In genomic region chr14:104595116-104595675, GRCh38 we compare ENCODE assay signal across 24 cellular contexts. TPM values are rescaled to one million over a fixed set of nuclear protein-coding genes. Genes with fewer than 3 reads are reported as not detected.
"Had no signal": no experiment of that assay in that cellular context is flagged by ENCODE, and none has a peak within 500 bp of the region (broad histone marks: within the 10 kb centered on the region; RNA-seq: fewer than 3 reads in every experiment).

No MANE protein-coding gene starts in this region.

- ATAC-seq: activated CD4-positive, alpha-beta T cell treated with anti-CD3 and anti-CD28 coated beads for 36 hours; activated T-helper 17 cell treated with anti-CD3 and anti-CD28 coated beads, Interleukin-2, amount 50 U/mL, for 72 hours; K562; PC-3; T-cell had no signal

- H3K27ac ChIP-seq: SK-N-MC, WERI-Rb-1 had no signal

- DNase-seq: activated CD4-positive, alpha-beta memory T cell treated with anti-CD3 and anti-CD28 coated beads, Interleukin-2, amount 10 ng/mL, durations not matched to agents 7 days and 5 days; activated CD4-positive, alpha-beta T cell treated with anti-CD3 and anti-CD28 coated beads for 36 hours; activated CD4-positive, alpha-beta T cell treated with anti-CD3 and anti-CD28 coated beads, Interleukin-2, amount 50 U/mL, for 1 hour; activated gamma-delta T cell; activated naive CD4-positive, alpha-beta T cell treated with anti-CD3 and anti-CD28 coated beads, Interleukin-2, amount 10 ng/mL, durations not matched to agents 7 days and 5 days; activated naive CD8-positive, alpha-beta T cell treated with anti-CD3 and anti-CD28 coated beads for 36 hours; activated T-cell treated with anti-CD3 and anti-CD28 coated beads for 4 hours; activated T-cell treated with anti-CD3 and anti-CD28 coated beads, Interleukin-2, amount 50 U/mL, for 48 hours; MM.1S; NCI-H146; NCI-H1930; NCI-H2107; NCI-H2171 treated with DMSO at 0.1 percent for 48 hours; NCI-H345; NCI-H510A; NCI-H69; PC-3; T-cell had no signal

- H3K4me3 ChIP-seq: K562, SK-N-MC had no signal

RNA-seq across cellular contexts. Expression of gene TMEM179, which starts 9.4 kb away (rescaled TPM):
- total RNA-seq: activated CD4-positive, alpha-beta memory T cell treated with anti-CD3 and anti-CD28 coated beads, Interleukin-2, amount 10 ng/mL, durations not matched to agents 7 days and 5 days; activated CD8-positive, alpha-beta memory T cell treated with anti-CD3 and anti-CD28 coated beads for 36 hours; activated naive CD8-positive, alpha-beta T cell treated with anti-CD3 and anti-CD28 coated beads for 36 hours; K562; PC-3; T-cell had no signal
- polyA plus RNA-seq: K562 had no signal

RNA-seq across cellular contexts. Expression of gene C14orf180, which starts 15.6 kb away (rescaled TPM):
- total RNA-seq: activated CD4-positive, alpha-beta memory T cell treated with anti-CD3 and anti-CD28 coated beads, Interleukin-2, amount 10 ng/mL, durations not matched to agents 7 days and 5 days; activated CD4-positive, alpha-beta T cell treated with anti-CD3 and anti-CD28 coated beads for 36 hours; activated CD8-positive, alpha-beta memory T cell treated with anti-CD3 and anti-CD28 coated beads for 36 hours; activated naive CD8-positive, alpha-beta T cell treated with anti-CD3 and anti-CD28 coated beads for 36 hours; activated T-helper 17 cell treated with anti-CD3 and anti-CD28 coated beads, Interleukin-2, amount 50 U/mL, for 72 hours; K562; PC-3; T-cell; T-helper 2 cell treated with Interferon-gamma antibody and Interleukin-4, amounts not matched to agents 100 ng/mL and 5 ng/mL, for 36 hours had no signal
- polyA plus RNA-seq: K562 had no signal
